In the genomic region with DNA sequence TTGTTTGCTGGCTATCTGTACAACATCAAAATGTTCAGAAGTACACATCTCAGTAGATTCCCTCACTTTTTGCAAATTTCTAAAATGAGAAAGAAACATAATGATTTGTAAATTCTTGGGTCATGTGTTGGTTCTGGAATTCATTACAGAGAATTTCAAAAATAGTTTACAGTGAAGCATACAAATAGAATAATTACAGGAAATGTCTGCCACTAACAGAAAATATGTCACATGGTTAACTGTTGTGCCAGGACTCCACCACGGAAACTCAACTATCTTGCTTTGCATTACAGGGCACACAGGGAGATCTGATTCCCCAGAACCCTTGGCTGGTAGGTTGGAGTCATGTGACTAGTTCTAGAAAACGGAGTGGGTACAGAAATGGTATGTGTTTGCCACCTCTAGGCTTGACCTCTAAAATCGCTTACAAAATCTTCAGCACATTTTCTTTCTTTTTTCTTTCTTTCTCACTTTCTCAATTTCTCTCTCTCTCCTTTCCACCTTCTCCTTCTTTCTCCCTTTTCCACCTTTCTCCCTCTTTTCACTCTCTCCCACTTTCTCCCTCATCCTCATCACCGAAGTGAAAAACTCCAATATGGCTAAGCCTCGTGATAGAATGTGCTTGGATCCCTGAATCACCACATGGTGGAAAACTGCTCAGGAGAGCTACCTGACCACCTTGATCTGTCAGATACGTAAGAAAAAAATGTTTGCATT, we compare ENCODE assay signal across 19 cellular contexts. TPM values are rescaled to one million over a fixed set of nuclear protein-coding genes. Genes with fewer than 3 reads are reported as not detected.
DNase-seq lines count a peak whose midpoint lies in the region; ATAC-seq, FAIRE-seq and TF ChIP-seq lines count a peak whose summit lies in the region.
"Had no signal": no experiment of that assay in that cellular context is flagged by ENCODE, and none has a peak within 500 bp of the region (broad histone marks: within the 10 kb centered on the region; RNA-seq: fewer than 3 reads in every experiment).

No MANE protein-coding gene starts in this region.

- H3K27ac ChIP-seq in GM23248 (no peak overlapping the region), astrocyte (ENCODE audit: low read depth, low read length) (no peak overlapping the region), transverse colon (peak overlapping the region in 3 of 4 donors; percentile 57 to 70 (median 62))
- H3K27ac ChIP-seq: HL-60 had no signal

- H2AFZ ChIP-seq in GM23248 (peak overlapping the region; percentile 32; the same call in 1 of the 2 replicates), astrocyte (ENCODE audit: low read depth, low read length) (no peak overlapping the region)

- no peak for TF ChIP-seq POLR2A in transverse colon (IDR thresholded peaks at IDR 0.05)

- no peak for TF ChIP-seq EP300 in transverse colon (IDR thresholded peaks at IDR 0.05; ENCODE audit: low read depth)

- H3K27me3 Mint-ChIP-seq in astrocyte (ENCODE audit: low read depth, unreplicated experiment), result no peaks in the 10 kb centered on the region
- H3K27me3 Mint-ChIP-seq: CD4-positive, alpha-beta T cell had no signal

- FAIRE-seq in astrocyte (lab: Jason Lieb, UNC), result peak; percentile 54

- in situ Hi-C loops in GM23248 (cut with MboI) (no loop called here), transverse colon (cut with MboI; ENCODE audit: low pct_ligation_motif_present in 1 of 4, low pct_unique_long_range_greater_than_20kb in 1 of 4, low sequenced_read_pairs in 3 of 4) (no loop called here)

- H3K27me3 ChIP-seq in GM23248 (replicated peaks; ENCODE audit: insufficient read depth) (no peaks in the 10 kb centered on the region), astrocyte (ENCODE audit: insufficient read depth, low read length) (no peaks in the 10 kb centered on the region), transverse colon (no peaks in the 10 kb centered on the region)
- H3K27me3 ChIP-seq: BE2C had no signal

- TF ChIP-seq CTCF in AG09319 (IDR thresholded peaks at IDR 0.05; ENCODE audit: low read depth, low read length), result no peak
- no peak for TF ChIP-seq CTCF in astrocyte (IDR thresholded peaks at IDR 0.05; ENCODE audit: insufficient read depth, low read depth, low read length)
- TF ChIP-seq CTCF in transverse colon (IDR thresholded peaks at IDR 0.05), result no peak

- H3K9me3 Mint-ChIP-seq in astrocyte (ENCODE audit: unreplicated experiment), result peaks cover 6% of the 10 kb centered on the region
- H3K9me3 Mint-ChIP-seq: CD4-positive, alpha-beta T cell had no signal

- H3K36me3 Mint-ChIP-seq in astrocyte (ENCODE audit: low read depth, unreplicated experiment), result no peaks in the 10 kb centered on the region

- H3K9me2 ChIP-seq in GM23248 (ENCODE audit: insufficient read depth), result no peaks in the 10 kb centered on the region

- no peak for ATAC-seq in GM18861 (IDR thresholded peaks at IDR 0.05; ENCODE audit: unreplicated experiment)
- ATAC-seq: Right ventricle myocardium inferior had no signal

- H3K36me3 ChIP-seq in GM23248 (ENCODE audit: low read depth) (no peaks in the 10 kb centered on the region), astrocyte (ENCODE audit: insufficient read depth, low read length) (no peaks in the 10 kb centered on the region), transverse colon (no peaks in the 10 kb centered on the region)
- H3K36me3 ChIP-seq: BE2C had no signal

- peaks cover 19% of the 10 kb centered on the region for H3F3A ChIP-seq in GM23248 (ENCODE audit: insufficient read depth)

- no peak overlapping the region for H3K4me3 Mint-ChIP-seq in astrocyte (ENCODE audit: unreplicated experiment)
- H3K4me3 Mint-ChIP-seq: CD4-positive, alpha-beta T cell had no signal

- no peak overlapping the region for H3K27ac Mint-ChIP-seq in astrocyte (ENCODE audit: unreplicated experiment)
- H3K27ac Mint-ChIP-seq: CD4-positive, alpha-beta T cell had no signal

- H3K4me3 ChIP-seq in GM23248, result no peak overlapping the region
- H3K4me3 ChIP-seq in astrocyte (ENCODE audit: insufficient read depth, low read depth, low read length), result no peak overlapping the region
- no peak overlapping the region for H3K4me3 ChIP-seq in transverse colon

- H3K4me2 ChIP-seq in GM23248 (ENCODE audit: unreplicated experiment) (peak overlapping the region; percentile 14), astrocyte (ENCODE audit: low read length) (no peak overlapping the region)

- H3K79me2 ChIP-seq in GM23248 (ENCODE audit: insufficient read depth), result no peaks in the 10 kb centered on the region
- no peaks in the 10 kb centered on the region for H3K79me2 ChIP-seq in astrocyte (ENCODE audit: insufficient read depth, low read length)

- H3K4me1 Mint-ChIP-seq in astrocyte (ENCODE audit: low read depth, unreplicated experiment), result peaks cover 37% of the 10 kb centered on the region

- H3K4me1 ChIP-seq in GM23248 (ENCODE audit: insufficient read depth) (peaks cover 27% of the 10 kb centered on the region), astrocyte (ENCODE audit: insufficient read depth, low read length) (peaks cover 34% of the 10 kb centered on the region), transverse colon (peaks cover 0 to 11% (median 5%) of the 10 kb centered on the region in 4 donors)

- 47 to 53% methylated on average over 6 of the region's 6 CpGs for WGBS in GM23248 (ENCODE audit: low coverage in 1 of 2, low lambda C conversion rate in 2 of 2, missing lambda C conversion rate in 2 of 2), 2 experiments
- 67 to 72% methylated on average over 6 of the region's 6 CpGs for WGBS in transverse colon (ENCODE audit: low coverage in 1 of 2), 2 donors

- H3K9ac ChIP-seq in GM23248 (no peak overlapping the region), astrocyte (ENCODE audit: low read length) (no peak overlapping the region)

- H4K20me1 ChIP-seq in GM23248 (ENCODE audit: insufficient read depth) (no peaks in the 10 kb centered on the region), astrocyte (ENCODE audit: insufficient read depth, low read length) (no peaks in the 10 kb centered on the region)

- peak; percentile 11 for DNase-seq in AG09319 (ENCODE audit: extremely low read depth, low read depth)
- DNase-seq in GM23248, result peak; percentile 22
- peak; percentile 12 for DNase-seq in astrocyte (ENCODE audit: low read depth)
- no peak for DNase-seq in transverse colon
- no peak for DNase-seq in NCI-H226
- DNase-seq in H4 (ENCODE audit: low spot score), result no peak
- DNase-seq: BE2C; CD4-positive, alpha-beta T cell; H7; MM.1S; NCI-H1092 treated with DMSO at 0.1 percent for 48 hours; NCI-H1694; NCI-H2081 treated with DMSO at 0.1 percent for 48 hours; NCI-H748 treated with DMSO at 0.1 percent for 48 hours; NK-92 treated with Interleukin-12 subunit alpha and Interleukin-12 subunit beta, amount 100 ng/mL, for 24 hours had no signal

- intact Hi-C loops in transverse colon (cut with DNase I; ENCODE audit: low total_unique reads), result no loop called here

- no peaks in the 10 kb centered on the region for H3K9me3 ChIP-seq in GM23248 (ENCODE audit: low read depth)
- H3K9me3 ChIP-seq in astrocyte (ENCODE audit: insufficient read depth, low read depth, low read length), result no peaks in the 10 kb centered on the region
- no peaks in the 10 kb centered on the region for H3K9me3 ChIP-seq in transverse colon
- H3K9me3 ChIP-seq: BE2C had no signal

RNA-seq across cellular contexts. Expression of a gene that starts 32.4 kb away (rescaled TPM):
- 0.11 TPM in 1 of 2 replicates, not detected in the other for total RNA-seq in GM23248 (2014; rRNA removed; shearing (Covaris generic))
- not detected in 2 replicates for polyA plus RNA-seq in GM23248 (2016; fragmentation: Nextera tagmentation; extraction: Ambion mirVana)
- total RNA-seq in astrocyte (0.72 and 0.91 TPM in 2 replicates), transverse colon (100 to 1,000 TPM in 2 of 4 donors, 10 to 100 TPM in 2; 69.9 to 189 (median 105) TPM)
- 0.08 TPM in 1 of 2 replicates, not detected in the other for total RNA-seq in H4 (2014; rRNA removed; shearing (Covaris generic))
- total RNA-seq: CD4-positive, alpha-beta T cell; OCI-LY7 had no signal

Comparison
In these comparisons a context has a peak if more than half of its experiments do, and no peak if none do; other contexts are left out.
1. DNase-seq: peak in AG09319 (single experiment), GM23248 (single experiment) and astrocyte (single experiment); none in transverse colon (single experiment), NCI-H226 (single experiment) and H4 (single experiment).
2. H3K27ac ChIP-seq: peak in transverse colon (3 of 4); none in GM23248 (single experiment) and astrocyte (single experiment).
3. RNA of a gene that starts 32.4 kb away (total RNA-seq): 69.9 to 189 TPM in transverse colon; 0.72 to 0.91 TPM in astrocyte, 0.11 TPM in GM23248 and 0.08 TPM in H4; every median in the first group is over 10 times any median in the second.